Comparison of ENCODE assay signal across 22 cellular contexts in genomic region chr9:86953181-86953580, GRCh38.
"Had no signal": no experiment of that assay in that cellular context is flagged by ENCODE, and none has a peak within 500 bp of the region (broad histone marks: within the 10 kb centered on the region; RNA-seq: fewer than 3 reads in every experiment).

No MANE protein-coding gene starts in this region.

- H3K27me3 ChIP-seq: ovary, right atrium auricular region, stomach, testis, thyroid gland, upper lobe of right lung had no signal

- H3K36me3 ChIP-seq: left ventricle myocardium inferior, ovary, right atrium auricular region, right lobe of liver, thyroid gland, transverse colon, upper lobe of right lung had no signal

- H3K4me1 ChIP-seq: upper lobe of right lung had no signal

- H3K4me3 ChIP-seq: left ventricle myocardium inferior, lung, ovary, right atrium auricular region, right lobe of liver, skin epidermis, stomach, testis, thyroid gland, transverse colon, upper lobe of right lung had no signal

- DNase-seq: hypothalamus; islet precursor cell; left ventricle myocardium inferior; mesendoderm; naive B cell; natural killer cell; ovary; right lobe of liver; stimulated activated CD4-positive, alpha-beta T cell treated with anti-CD3 and anti-CD28 coated beads, Interleukin-12 subunit alpha, Interleukin-12 subunit beta, amount 100 ng/mL, for 4 hours; stimulated activated CD4-positive, alpha-beta T cell treated with anti-CD3 and anti-CD28 coated beads, Interleukin-15, amount 100 ng/mL, for 24 hours; stimulated activated CD4-positive, alpha-beta T cell treated with anti-CD3 and anti-CD28 coated beads, Interleukin-2, amount 100 ng/mL, for 24 hours; stimulated activated CD4-positive, alpha-beta T cell treated with anti-CD3 and anti-CD28 coated beads, Interleukin-4, amount 100 ng/mL, for 1 hour; stimulated activated naive B cell treated with anti-CD40 and anti-IgM and Interleukin-4, amounts not matched to agents 10 μg/mL and 1 μg/mL and 100 μg/mL, for 72 hours; stimulated activated naive CD8-positive, alpha-beta T cell treated with anti-CD3 and anti-CD28 coated beads, Interleukin-15, Interleukin-2, amounts not matched to agents 100 U/mL and 50 U/mL, for 24 hours; stomach; testis; thyroid gland; transverse colon; upper lobe of right lung had no signal

- H3K27ac ChIP-seq: left ventricle myocardium inferior, ovary, right atrium auricular region, right lobe of liver, skin epidermis, stomach, testis, thyroid gland, transverse colon, upper lobe of right lung had no signal

- H3K9me3 ChIP-seq: left ventricle myocardium inferior, ovary, right atrium auricular region, right lobe of liver, stomach, testis, thyroid gland, transverse colon, upper lobe of right lung had no signal
